In the genomic region with DNA sequence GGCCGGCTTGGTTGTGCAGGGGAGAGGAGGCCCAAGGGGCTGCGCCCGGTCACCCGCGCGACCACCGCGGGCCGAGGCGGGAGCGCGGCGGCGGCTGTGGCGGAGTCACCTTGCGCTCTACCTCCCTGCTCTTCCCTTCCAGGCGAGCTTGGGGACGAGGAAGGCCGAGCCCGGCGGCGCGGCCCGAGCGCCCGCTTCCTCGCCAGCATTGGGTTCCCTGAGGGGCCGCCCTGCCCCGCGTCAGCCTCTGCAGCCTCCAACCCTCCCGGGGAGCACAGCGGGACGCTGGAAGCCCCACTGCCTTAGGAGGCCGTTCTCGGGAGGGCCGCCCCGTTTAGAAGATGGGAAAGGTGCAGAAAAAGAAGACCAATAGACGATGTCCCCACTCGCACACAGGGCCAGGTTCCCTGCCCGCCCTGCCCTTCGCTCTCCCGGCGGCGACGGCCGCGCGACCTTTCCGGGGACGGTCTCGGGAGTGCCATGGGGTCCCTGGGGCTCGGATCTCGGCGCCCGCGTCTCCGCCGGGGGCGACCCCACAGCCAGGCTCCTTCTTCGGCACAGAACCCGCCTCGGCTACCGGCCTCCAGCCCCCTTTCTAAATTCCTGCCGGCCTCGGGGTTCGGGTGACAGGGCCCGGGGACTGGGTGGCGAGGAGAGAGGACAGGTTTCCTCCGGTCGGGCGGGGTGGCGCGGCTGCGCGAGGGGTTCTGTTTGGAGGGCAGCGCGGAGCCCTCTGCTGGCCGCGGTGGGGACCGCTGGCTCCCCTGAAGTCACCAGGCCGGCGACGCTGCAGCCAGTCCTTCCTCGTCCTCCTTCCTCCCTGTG, we compare ENCODE assay signal across 8 cellular contexts.
DNase-seq lines count a peak whose midpoint lies in the region; ATAC-seq and TF ChIP-seq lines count a peak whose summit lies in the region.

No MANE protein-coding gene starts in this region.

- TF ChIP-seq POLR2A in prostate gland (IDR thresholded peaks at IDR 0.05), result peak; percentile 52

- H3K4me1 Mint-ChIP-seq in T-helper 1 cell treated with Interleukin-12 subunit alpha and Interleukin-12 subunit beta and Interleukin-4 antibody, amounts not matched to agents 30 μg/mL and 1 μg/mL, for 36 hours (ENCODE audit: low read depth), result peaks cover 2% of the 10 kb centered on the region

- H3K27ac Mint-ChIP-seq in T-helper 1 cell treated with Interleukin-12 subunit alpha and Interleukin-12 subunit beta and Interleukin-4 antibody, amounts not matched to agents 30 μg/mL and 1 μg/mL, for 36 hours, result no peak overlapping the region

- DNase-seq in NCI-H1048 (lab: John Stamatoyannopoulos, UW), result peak; percentile 44
- peak; percentile 83 for DNase-seq in right atrium auricular region (ENCODE audit: low spot score)
- DNase-seq in prostate gland (ENCODE audit: low spot score), result peak; percentile 86
- DNase-seq in ureter (ENCODE audit: low spot score), result peak; percentile 90

- H3K36me3 Mint-ChIP-seq in T-helper 1 cell treated with Interleukin-12 subunit alpha and Interleukin-12 subunit beta and Interleukin-4 antibody, amounts not matched to agents 30 μg/mL and 1 μg/mL, for 36 hours (ENCODE audit: low read depth), result no peaks in the 10 kb centered on the region

- peaks cover 0 to 11% of the 10 kb centered on the region in 2 donors for H3K4me1 ChIP-seq in right atrium auricular region
- no peaks in the 10 kb centered on the region for H3K4me1 ChIP-seq in prostate gland (replicated peaks)

- intact Hi-C loops in prostate gland (cut with DNase I), result loop anchor here (2.0 to 10.0 kb wide), 3 partner anchors 54 to 338 kb away; no protein-coding TSS in a partner anchor

- H3K9me3 ChIP-seq in right atrium auricular region (no peaks in the 10 kb centered on the region), prostate gland (no peaks in the 10 kb centered on the region)

- peaks cover 22% of the 10 kb centered on the region for H3K27me3 Mint-ChIP-seq in T-helper 1 cell treated with Interleukin-12 subunit alpha and Interleukin-12 subunit beta and Interleukin-4 antibody, amounts not matched to agents 30 μg/mL and 1 μg/mL, for 36 hours (ENCODE audit: low read depth)

- H3K36me3 ChIP-seq in right atrium auricular region, result no peaks in the 10 kb centered on the region
- H3K36me3 ChIP-seq in prostate gland, result no peaks in the 10 kb centered on the region

- H3K4me3 ChIP-seq in right atrium auricular region, result peak overlapping the region; percentile 53 to 72
- peak overlapping the region; percentile 41 to 57 for H3K4me3 ChIP-seq in prostate gland

- peak overlapping the region; percentile 82 for H3K4me3 Mint-ChIP-seq in T-helper 1 cell treated with Interleukin-12 subunit alpha and Interleukin-12 subunit beta and Interleukin-4 antibody, amounts not matched to agents 30 μg/mL and 1 μg/mL, for 36 hours

- ATAC-seq in HG02610 (IDR thresholded peaks at IDR 0.05; ENCODE audit: unreplicated experiment), result peak; percentile 97

- peak overlapping the region; percentile 40 for H3K27ac ChIP-seq in angular gyrus (ENCODE audit: low read depth, low read length)
- H3K27ac ChIP-seq in right atrium auricular region, result peak overlapping the region; percentile 77 to 84
- H3K27ac ChIP-seq in prostate gland, result peak overlapping the region; percentile 73 to 79

- WGBS in prostate gland, result 1% methylated on average over 74 of the region's 84 CpGs

- no peaks in the 10 kb centered on the region for H3K9me3 Mint-ChIP-seq in T-helper 1 cell treated with Interleukin-12 subunit alpha and Interleukin-12 subunit beta and Interleukin-4 antibody, amounts not matched to agents 30 μg/mL and 1 μg/mL, for 36 hours

- H3K27me3 ChIP-seq in right atrium auricular region (no peaks in the 10 kb centered on the region), prostate gland (replicated peaks; ENCODE audit: insufficient read depth) (no peaks in the 10 kb centered on the region)

- TF ChIP-seq CTCF in GM12873 (IDR thresholded peaks at IDR 0.05; ENCODE audit: insufficient read depth, low read depth, low read length, missing control alignments) (peak; percentile 92), right atrium auricular region (IDR thresholded peaks at IDR 0.05) (peak; percentile 91 to 92), prostate gland (IDR thresholded peaks at IDR 0.05) (peak; percentile 69 to 92 (median 78))

Comparison
In these comparisons a context has a peak if more than half of its experiments do, and no peak if none do; other contexts are left out.
1. Peak in every context shown above with its lines: DNase-seq, ATAC-seq, H3K4me3 ChIP-seq and H3K27ac ChIP-seq.